ENCODE assay signal across 8 cellular contexts in genomic region chr14:103808403-103809001, GRCh38. TPM values are rescaled to one million over a fixed set of nuclear protein-coding genes. Genes with fewer than 3 reads are reported as not detected.
A peak's percentile ranks its signal among the peaks of the same experiment; 100 is the strongest.
DNase-seq lines count a peak whose midpoint lies in the region; ATAC-seq and TF ChIP-seq lines count a peak whose summit lies in the region.

No MANE protein-coding gene starts in this region.

- no TSS peak for BruUV-seq in Caco-2 (replicated peaks; lab: Mats Ljungman, UMichigan)

- H3K4me3 ChIP-seq in Caco-2 (ENCODE audit: low read depth, low read length) (no peak overlapping the region), osteoblast (ENCODE audit: insufficient read depth, low read length) (no peak overlapping the region), thyroid gland (replicated peaks in 1 of 3) (no peak overlapping the region)

- no peaks in the 10 kb centered on the region for H3K79me2 ChIP-seq in osteoblast (ENCODE audit: insufficient read depth, low read length)

- peaks cover 2% of the 10 kb centered on the region for H4K20me1 ChIP-seq in osteoblast (ENCODE audit: insufficient read depth, low read length)

- H3K27me3 Mint-ChIP-seq in Caco-2 (ENCODE audit: insufficient read depth, unreplicated experiment): no peaks in the 10 kb centered on the region
- H3K27me3 Mint-ChIP-seq in activated T-helper 17 cell treated with anti-CD3 and anti-CD28 coated beads, Interleukin-2, amount 50 U/mL, for 72 hours: no peaks in the 10 kb centered on the region

- peak; percentile 84 for ATAC-seq in activated T-helper 17 cell treated with anti-CD3 and anti-CD28 coated beads, Interleukin-2, amount 50 U/mL, for 72 hours (replicated peaks)
- ATAC-seq in foreskin keratinocyte (peak; percentile 63), HG02885 (IDR thresholded peaks at IDR 0.05; ENCODE audit: poor library complexity, unreplicated experiment) (no peak)

- H3K4me3 Mint-ChIP-seq in Caco-2 (ENCODE audit: unreplicated experiment): no peak overlapping the region
- H3K4me3 Mint-ChIP-seq in activated T-helper 17 cell treated with anti-CD3 and anti-CD28 coated beads, Interleukin-2, amount 50 U/mL, for 72 hours: no peak overlapping the region

- H3K4me1 ChIP-seq in Caco-2 (no peaks in the 10 kb centered on the region), foreskin keratinocyte (peaks cover 10% of the 10 kb centered on the region), osteoblast (ENCODE audit: insufficient read depth, low read length) (peaks cover 9% of the 10 kb centered on the region), thyroid gland (peaks cover 0 to 41% of the 10 kb centered on the region in 2 donors)

- WGBS in thyroid gland, 2 donors: 47 to 49% methylated on average over 6 of the region's 6 CpGs

- DNase-seq in Caco-2 (peak; percentile 69 to 85), KBM-7 (peak; percentile 74), RPMI7951 (ENCODE audit: low read depth) (peak; percentile 52), foreskin keratinocyte (peak in 1 of 2 donors; percentile 40), osteoblast (ENCODE audit: insufficient read length, low spot score, missing footprints) (peak; percentile 52), thyroid gland (peak; percentile 83 to 90)

- peak; percentile 87 to 90 for TF ChIP-seq CTCF in Caco-2 (IDR thresholded peaks at IDR 0.05; ENCODE audit: insufficient read depth in 1 of 2, low read depth in 1 of 2, low read length in 1 of 2, severe bottlenecking in 1 of 2, unreplicated experiment in 1 of 2)
- peak; percentile 96 for TF ChIP-seq CTCF in foreskin keratinocyte (conservative IDR thresholded peaks at IDR 0.05)
- peak; percentile 95 for TF ChIP-seq CTCF in osteoblast (IDR thresholded peaks at IDR 0.05; ENCODE audit: extremely low read depth, low read depth, low read length)
- peak; percentile 75 to 95 (median 85) for TF ChIP-seq CTCF in thyroid gland (IDR thresholded peaks at IDR 0.05)

- no peaks in the 10 kb centered on the region for H3K36me3 Mint-ChIP-seq in Caco-2 (ENCODE audit: insufficient read depth, unreplicated experiment)
- no peaks in the 10 kb centered on the region for H3K36me3 Mint-ChIP-seq in activated T-helper 17 cell treated with anti-CD3 and anti-CD28 coated beads, Interleukin-2, amount 50 U/mL, for 72 hours (ENCODE audit: low read depth)

- in situ Hi-C loops in KBM-7 (cut with MboI; ENCODE audit: low pct_unique_long_range_greater_than_20kb, low sequenced_read_pairs): no loop called here

- H3K4me2 ChIP-seq in osteoblast (ENCODE audit: insufficient read depth, low read length): no peak overlapping the region

- no peak overlapping the region for H2AFZ ChIP-seq in osteoblast (ENCODE audit: low read length)

- no peaks in the 10 kb centered on the region for H3K9me3 ChIP-seq in Caco-2
- H3K9me3 ChIP-seq in osteoblast (ENCODE audit: low read depth, low read length): no peaks in the 10 kb centered on the region
- no peaks in the 10 kb centered on the region for H3K9me3 ChIP-seq in thyroid gland

- no peak for TF ChIP-seq POLR2A in thyroid gland (IDR thresholded peaks at IDR 0.05)

- H3K9me3 Mint-ChIP-seq in Caco-2 (ENCODE audit: unreplicated experiment): no peaks in the 10 kb centered on the region
- H3K9me3 Mint-ChIP-seq in activated T-helper 17 cell treated with anti-CD3 and anti-CD28 coated beads, Interleukin-2, amount 50 U/mL, for 72 hours: no peaks in the 10 kb centered on the region

- H3K27me3 ChIP-seq in Caco-2 (replicated peaks; ENCODE audit: control insufficient read depth, insufficient read depth, low read length) (no peaks in the 10 kb centered on the region), foreskin keratinocyte (no peaks in the 10 kb centered on the region), osteoblast (ENCODE audit: insufficient read depth, low read length) (no peaks in the 10 kb centered on the region), thyroid gland (no peaks in the 10 kb centered on the region)

- H3K36me3 ChIP-seq in Caco-2 (ENCODE audit: control insufficient read depth, insufficient read depth, low read length) (no peaks in the 10 kb centered on the region), osteoblast (ENCODE audit: insufficient read depth, low read length) (no peaks in the 10 kb centered on the region), thyroid gland (no peaks in the 10 kb centered on the region)

- POLR2A ChIA-PET in Caco-2 (lab: Charles Lee): no interaction called here

- CTCF ChIA-PET in Caco-2 (lab: Charles Lee): interaction anchor here (0.5 to 1.9 kb wide), 18 partner anchors 8 to 1558 kb away, joined by 3 to 46 read pairs (median 5); no protein-coding TSS in a partner anchor

- no peak overlapping the region for H3K27ac ChIP-seq in foreskin keratinocyte
- no peak overlapping the region for H3K27ac ChIP-seq in osteoblast (ENCODE audit: low read depth, low read length)
- peak overlapping the region in 2 of 3 donors; percentile 31 to 48 for H3K27ac ChIP-seq in thyroid gland

- H3K4me1 Mint-ChIP-seq in Caco-2 (ENCODE audit: low read depth, unreplicated experiment): no peaks in the 10 kb centered on the region
- no peaks in the 10 kb centered on the region for H3K4me1 Mint-ChIP-seq in activated T-helper 17 cell treated with anti-CD3 and anti-CD28 coated beads, Interleukin-2, amount 50 U/mL, for 72 hours

- H3K27ac Mint-ChIP-seq in Caco-2 (ENCODE audit: unreplicated experiment): no peak overlapping the region
- H3K27ac Mint-ChIP-seq in activated T-helper 17 cell treated with anti-CD3 and anti-CD28 coated beads, Interleukin-2, amount 50 U/mL, for 72 hours: no peak overlapping the region

- intact Hi-C loops in Caco-2 (cut with micrococcal nuclease; ENCODE audit: unreplicated experiment) (loop anchor here (1.0 kb wide), 3 partner anchors 102 to 270 kb away; no protein-coding TSS in a partner anchor), thyroid gland (cut with DNase I) (loop anchor here (5.0 to 10.0 kb wide), 2 partner anchors 104 to 166 kb away; no protein-coding TSS in a partner anchor)

RNA-seq across cellular contexts. Expression of gene PPP1R13B, which starts 38.9 kb away (rescaled TPM):
- total RNA-seq in Caco-2 (2022): 15.8 and 16.7 TPM in 2 replicates
- 0.78 and 1.6 TPM in 2 replicates for total RNA-seq in RPMI7951 (2014; rRNA removed; shearing (Covaris generic))
- 10 to 100 TPM; 10.0 to 10.4 TPM for total RNA-seq in activated T-helper 17 cell treated with anti-CD3 and anti-CD28 coated beads, Interleukin-2, amount 50 U/mL, for 72 hours
- 10.5 and 12.4 TPM in 2 replicates for total RNA-seq in foreskin keratinocyte
- polyA plus RNA-seq in foreskin keratinocyte: 5.4 and 6.8 TPM in 2 replicates
- 3.3 and 4.4 TPM in 2 replicates for total RNA-seq in osteoblast
- 100 to 1,000 TPM in 1 of 4 donors, 10 to 100 TPM in 3; 77.0 to 131 (median 81.8) TPM for total RNA-seq in thyroid gland

Comparison
In these comparisons a context has a peak if more than half of its experiments do, and no peak if none do; other contexts are left out.
1. H3K27ac ChIP-seq: peak in thyroid gland (2 of 3); none in foreskin keratinocyte (single experiment) and osteoblast (single experiment).
2. Peak in every context shown above with its lines, with median percentiles within 50 percentile points of each other: CTCF ChIP-seq.